Comparison of ENCODE assay signal across 2 cellular contexts in genomic region chr2:46460241-46460921, GRCh38.
TF ChIP-seq lines count a peak whose summit lies in the region.

No MANE protein-coding gene starts in this region.

TF ChIP-seq in H1, 55 proteins besides CTCF, POLR2A, EP300 and RAD21:
- no peak for TF ChIP-seq USF2 (IDR thresholded peaks at IDR 0.05; ENCODE audit: low read length)
- TF ChIP-seq SIX5 (IDR thresholded peaks at IDR 0.05; ENCODE audit: low read depth, low read length) = no peak
- no peak for TF ChIP-seq CBX5 (IDR thresholded peaks at IDR 0.05; ENCODE audit: low read depth, low read length)
- TF ChIP-seq SP2 (IDR thresholded peaks at IDR 0.05; ENCODE audit: low read length) = no peak
- no peak for TF ChIP-seq YY1 (IDR thresholded peaks at IDR 0.05; ENCODE audit: low read depth, low read length)
- TF ChIP-seq ASH2L (IDR thresholded peaks at IDR 0.05; ENCODE audit: low read length) = no peak
- TF ChIP-seq CHD1 (IDR thresholded peaks at IDR 0.05; ENCODE audit: low read depth, low read length) = no peak
- no peak for TF ChIP-seq RFX5 (IDR thresholded peaks at IDR 0.05; ENCODE audit: borderline replicate concordance, low read depth, low read length)
- no peak for TF ChIP-seq GTF2F1 (IDR thresholded peaks at IDR 0.05; ENCODE audit: borderline replicate concordance, low read depth, low read length)
- no peak for TF ChIP-seq HDAC6 (IDR thresholded peaks at IDR 0.05; ENCODE audit: low read depth, low read length)

TF ChIP-seq in liver, 16 proteins besides CTCF, POLR2A, EP300 and RAD21:
- TF ChIP-seq FOXA2 (IDR thresholded peaks at IDR 0.05) (no peak), RXRA (IDR thresholded peaks at IDR 0.05) (no peak), NR2F2 (IDR thresholded peaks at IDR 0.05) (peak; percentile 45), REST (IDR thresholded peaks at IDR 0.05) (no peak), SP1 (IDR thresholded peaks at IDR 0.05) (peak; percentile 15), HNF4A (conservative IDR thresholded peaks at IDR 0.05) (no peak), EGR1 (IDR thresholded peaks at IDR 0.05; ENCODE audit: low read depth in 2 of 2) (no peak)
TF ChIP-seq in liver: peak in this region for 2.
